In the genomic region with DNA sequence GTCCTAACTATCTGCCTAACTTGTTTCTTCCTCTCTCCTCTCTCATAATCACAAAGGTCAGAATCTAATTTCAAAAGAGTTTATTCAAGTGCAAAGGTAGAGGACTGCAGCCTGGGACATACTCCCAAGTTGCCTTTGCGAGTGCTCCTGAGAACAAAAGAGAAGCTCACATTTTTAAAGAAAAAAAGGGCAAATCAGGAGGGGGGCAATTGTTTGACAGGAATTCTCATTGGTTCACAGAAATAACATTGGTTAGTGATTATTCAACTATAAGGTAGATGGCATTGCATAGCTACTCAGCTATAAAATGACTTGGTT, we compare ENCODE assay signal across 1 cellular context.
TF ChIP-seq lines count a peak whose summit lies in the region.

No MANE protein-coding gene starts in this region.

TF ChIP-seq in K562, 482 proteins besides CTCF, POLR2A, EP300 and RAD21:
- TF ChIP-seq, protein P1, sequence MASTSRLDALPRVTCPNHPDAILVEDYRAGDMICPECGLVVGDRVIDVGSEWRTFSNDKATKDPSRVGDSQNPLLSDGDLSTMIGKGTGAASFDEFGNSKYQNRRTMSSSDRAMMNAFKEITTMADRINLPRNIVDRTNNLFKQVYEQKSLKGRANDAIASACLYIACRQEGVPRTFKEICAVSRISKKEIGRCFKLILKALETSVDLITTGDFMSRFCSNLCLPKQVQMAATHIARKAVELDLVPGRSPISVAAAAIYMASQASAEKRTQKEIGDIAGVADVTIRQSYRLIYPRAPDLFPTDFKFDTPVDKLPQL (IDR thresholded peaks at IDR 0.05; ENCODE audit: extremely low read depth, insufficient read length): no peak
- no peak for TF ChIP-seq BRD4 (IDR thresholded peaks at IDR 0.05)
- TF ChIP-seq ZNF431 (CRISPR knock-in tag; IDR thresholded peaks at IDR 0.05): no peak
- TF ChIP-seq NRF1 (conservative IDR thresholded peaks at IDR 0.05 in 1 of 2, IDR thresholded peaks at IDR 0.05 in 1 of 2): no peak
- TF ChIP-seq, protein P2, sequence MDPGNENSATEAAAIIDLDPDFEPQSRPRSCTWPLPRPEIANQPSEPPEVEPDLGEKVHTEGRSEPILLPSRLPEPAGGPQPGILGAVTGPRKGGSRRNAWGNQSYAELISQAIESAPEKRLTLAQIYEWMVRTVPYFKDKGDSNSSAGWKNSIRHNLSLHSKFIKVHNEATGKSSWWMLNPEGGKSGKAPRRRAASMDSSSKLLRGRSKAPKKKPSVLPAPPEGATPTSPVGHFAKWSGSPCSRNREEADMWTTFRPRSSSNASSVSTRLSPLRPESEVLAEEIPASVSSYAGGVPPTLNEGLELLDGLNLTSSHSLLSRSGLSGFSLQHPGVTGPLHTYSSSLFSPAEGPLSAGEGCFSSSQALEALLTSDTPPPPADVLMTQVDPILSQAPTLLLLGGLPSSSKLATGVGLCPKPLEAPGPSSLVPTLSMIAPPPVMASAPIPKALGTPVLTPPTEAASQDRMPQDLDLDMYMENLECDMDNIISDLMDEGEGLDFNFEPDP (CRISPR knock-in tag; IDR thresholded peaks at IDR 0.05): no peak
- no peak for TF ChIP-seq HDAC8 (tag; IDR thresholded peaks at IDR 0.05)
- TF ChIP-seq, protein P3, sequence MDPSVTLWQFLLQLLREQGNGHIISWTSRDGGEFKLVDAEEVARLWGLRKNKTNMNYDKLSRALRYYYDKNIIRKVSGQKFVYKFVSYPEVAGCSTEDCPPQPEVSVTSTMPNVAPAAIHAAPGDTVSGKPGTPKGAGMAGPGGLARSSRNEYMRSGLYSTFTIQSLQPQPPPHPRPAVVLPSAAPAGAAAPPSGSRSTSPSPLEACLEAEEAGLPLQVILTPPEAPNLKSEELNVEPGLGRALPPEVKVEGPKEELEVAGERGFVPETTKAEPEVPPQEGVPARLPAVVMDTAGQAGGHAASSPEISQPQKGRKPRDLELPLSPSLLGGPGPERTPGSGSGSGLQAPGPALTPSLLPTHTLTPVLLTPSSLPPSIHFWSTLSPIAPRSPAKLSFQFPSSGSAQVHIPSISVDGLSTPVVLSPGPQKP (CRISPR knock-in tag; IDR thresholded peaks at IDR 0.05): no peak
- TF ChIP-seq RBM25 (IDR thresholded peaks at IDR 0.05; ENCODE audit: low read depth, low read length, severe bottlenecking): no peak
- TF ChIP-seq YBX1 (IDR thresholded peaks at IDR 0.05): no peak
- TF ChIP-seq POLR2AphosphoS2 (IDR thresholded peaks at IDR 0.05; ENCODE audit: low read length): no peak
- no peak for TF ChIP-seq PURB (CRISPR knock-in tag; IDR thresholded peaks at IDR 0.05; ENCODE audit: low read depth)
- no peak for TF ChIP-seq ZNF696 (CRISPR knock-in tag; conservative IDR thresholded peaks at IDR 0.05)
- no peak for TF ChIP-seq SIX5 (IDR thresholded peaks at IDR 0.05; ENCODE audit: borderline replicate concordance in 1 of 2, insufficient read depth in 1 of 2, low read depth in 1 of 2, low read length in 2 of 2)
- TF ChIP-seq PHF21A (IDR thresholded peaks at IDR 0.05; ENCODE audit: borderline replicate concordance, low read depth): no peak
- no peak for TF ChIP-seq ARNT (IDR thresholded peaks at IDR 0.05)
- no peak for TF ChIP-seq CREB1 (IDR thresholded peaks at IDR 0.05)
- no peak for TF ChIP-seq CREB1 (CRISPR knock-in tag; IDR thresholded peaks at IDR 0.05)
- TF ChIP-seq NCOR1 (IDR thresholded peaks at IDR 0.05): no peak
- TF ChIP-seq POLR3A (IDR thresholded peaks at IDR 0.05; ENCODE audit: borderline replicate concordance, extremely low read depth, insufficient read depth, insufficient read length): no peak
- no peak for TF ChIP-seq CBX5 (IDR thresholded peaks at IDR 0.05; ENCODE audit: borderline replicate concordance, low read depth)
TF ChIP-seq in K562: peak in this region for 0.
